ENCODE assay signal across 2 cellular contexts in the genomic region with DNA sequence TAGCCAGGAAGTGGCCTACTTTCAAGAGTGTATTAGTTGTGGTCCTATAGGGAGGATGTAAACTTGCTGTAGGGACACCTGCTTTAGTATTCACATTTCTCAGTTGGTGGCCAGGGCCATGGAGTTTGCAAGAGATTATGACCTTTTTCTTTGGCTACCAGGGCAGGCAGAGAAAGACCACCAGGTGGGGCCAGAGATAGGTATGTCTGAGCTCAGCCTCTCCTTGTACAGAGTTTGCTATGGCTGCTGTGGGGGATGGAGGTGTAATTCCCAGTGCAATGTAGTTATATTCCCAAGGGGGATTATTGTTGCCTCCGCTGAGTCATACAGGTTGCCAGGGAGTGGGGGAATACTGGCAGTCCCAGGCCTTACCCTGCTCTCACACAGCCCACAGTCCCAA.
TF ChIP-seq lines count a peak whose summit lies in the region.

No MANE protein-coding gene starts in this region.

TF ChIP-seq in GM23338, 12 proteins besides CTCF, POLR2A, EP300 and RAD21 (continued from another document):
- TF ChIP-seq, protein P1, sequence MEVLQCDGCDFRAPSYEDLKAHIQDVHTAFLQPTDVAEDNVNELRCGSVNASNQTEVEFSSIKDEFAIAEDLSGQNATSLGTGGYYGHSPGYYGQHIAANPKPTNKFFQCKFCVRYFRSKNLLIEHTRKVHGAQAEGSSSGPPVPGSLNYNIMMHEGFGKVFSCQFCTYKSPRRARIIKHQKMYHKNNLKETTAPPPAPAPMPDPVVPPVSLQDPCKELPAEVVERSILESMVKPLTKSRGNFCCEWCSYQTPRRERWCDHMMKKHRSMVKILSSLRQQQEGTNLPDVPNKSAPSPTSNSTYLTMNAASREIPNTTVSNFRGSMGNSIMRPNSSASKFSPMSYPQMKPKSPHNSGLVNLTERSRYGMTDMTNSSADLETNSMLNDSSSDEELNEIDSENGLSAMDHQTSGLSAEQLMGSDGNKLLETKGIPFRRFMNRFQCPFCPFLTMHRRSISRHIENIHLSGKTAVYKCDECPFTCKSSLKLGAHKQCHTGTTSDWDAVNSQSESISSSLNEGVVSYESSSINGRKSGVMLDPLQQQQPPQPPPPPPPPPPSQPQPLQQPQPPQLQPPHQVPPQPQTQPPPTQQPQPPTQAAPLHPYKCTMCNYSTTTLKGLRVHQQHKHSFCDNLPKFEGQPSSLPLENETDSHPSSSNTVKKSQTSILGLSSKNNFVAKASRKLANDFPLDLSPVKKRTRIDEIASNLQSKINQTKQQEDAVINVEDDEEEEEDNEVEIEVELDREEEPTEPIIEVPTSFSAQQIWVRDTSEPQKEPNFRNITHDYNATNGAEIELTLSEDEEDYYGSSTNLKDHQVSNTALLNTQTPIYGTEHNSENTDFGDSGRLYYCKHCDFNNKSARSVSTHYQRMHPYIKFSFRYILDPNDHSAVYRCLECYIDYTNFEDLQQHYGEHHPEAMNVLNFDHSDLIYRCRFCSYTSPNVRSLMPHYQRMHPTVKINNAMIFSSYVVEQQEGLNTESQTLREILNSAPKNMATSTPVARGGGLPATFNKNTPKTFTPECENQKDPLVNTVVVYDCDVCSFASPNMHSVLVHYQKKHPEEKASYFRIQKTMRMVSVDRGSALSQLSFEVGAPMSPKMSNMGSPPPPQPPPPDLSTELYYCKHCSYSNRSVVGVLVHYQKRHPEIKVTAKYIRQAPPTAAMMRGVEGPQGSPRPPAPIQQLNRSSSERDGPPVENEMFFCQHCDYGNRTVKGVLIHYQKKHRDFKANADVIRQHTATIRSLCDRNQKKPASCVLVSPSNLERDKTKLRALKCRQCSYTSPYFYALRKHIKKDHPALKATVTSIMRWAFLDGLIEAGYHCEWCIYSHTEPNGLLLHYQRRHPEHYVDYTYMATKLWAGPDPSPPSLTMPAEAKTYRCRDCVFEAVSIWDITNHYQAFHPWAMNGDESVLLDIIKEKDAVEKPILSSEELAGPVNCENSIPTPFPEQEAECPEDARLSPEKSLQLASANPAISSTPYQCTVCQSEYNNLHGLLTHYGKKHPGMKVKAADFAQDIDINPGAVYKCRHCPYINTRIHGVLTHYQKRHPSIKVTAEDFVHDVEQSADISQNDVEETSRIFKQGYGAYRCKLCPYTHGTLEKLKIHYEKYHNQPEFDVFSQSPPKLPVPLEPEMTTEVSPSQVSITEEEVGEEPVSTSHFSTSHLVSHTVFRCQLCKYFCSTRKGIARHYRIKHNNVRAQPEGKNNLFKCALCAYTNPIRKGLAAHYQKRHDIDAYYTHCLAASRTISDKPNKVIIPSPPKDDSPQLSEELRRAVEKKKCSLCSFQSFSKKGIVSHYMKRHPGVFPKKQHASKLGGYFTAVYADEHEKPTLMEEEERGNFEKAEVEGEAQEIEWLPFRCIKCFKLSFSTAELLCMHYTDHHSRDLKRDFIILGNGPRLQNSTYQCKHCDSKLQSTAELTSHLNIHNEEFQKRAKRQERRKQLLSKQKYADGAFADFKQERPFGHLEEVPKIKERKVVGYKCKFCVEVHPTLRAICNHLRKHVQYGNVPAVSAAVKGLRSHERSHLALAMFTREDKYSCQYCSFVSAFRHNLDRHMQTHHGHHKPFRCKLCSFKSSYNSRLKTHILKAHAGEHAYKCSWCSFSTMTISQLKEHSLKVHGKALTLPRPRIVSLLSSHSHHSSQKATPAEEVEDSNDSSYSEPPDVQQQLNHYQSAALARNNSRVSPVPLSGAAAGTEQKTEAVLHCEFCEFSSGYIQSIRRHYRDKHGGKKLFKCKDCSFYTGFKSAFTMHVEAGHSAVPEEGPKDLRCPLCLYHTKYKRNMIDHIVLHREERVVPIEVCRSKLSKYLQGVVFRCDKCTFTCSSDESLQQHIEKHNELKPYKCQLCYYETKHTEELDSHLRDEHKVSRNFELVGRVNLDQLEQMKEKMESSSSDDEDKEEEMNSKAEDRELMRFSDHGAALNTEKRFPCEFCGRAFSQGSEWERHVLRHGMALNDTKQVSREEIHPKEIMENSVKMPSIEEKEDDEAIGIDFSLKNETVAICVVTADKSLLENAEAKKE (CRISPR knock-in tag; IDR thresholded peaks at IDR 0.05), result no peak
- TF ChIP-seq EZH2 (IDR thresholded peaks at IDR 0.05; ENCODE audit: low read depth, unreplicated experiment) (no peak), JUNB (IDR thresholded peaks at IDR 0.05; ENCODE audit: unreplicated experiment) (no peak), ZNF331 (CRISPR knock-in tag; IDR thresholded peaks at IDR 0.05; ENCODE audit: low read depth) (no peak), REST (IDR thresholded peaks at IDR 0.05; ENCODE audit: unreplicated experiment) (no peak)

TF ChIP-seq in WTC11, 78 proteins besides CTCF, POLR2A, EP300 and RAD21 (continued from another document):
- TF ChIP-seq FOXP4 (CRISPR knock-in tag; IDR thresholded peaks at IDR 0.05), result no peak
TF ChIP-seq in WTC11: peak in this region for 0.
